In genomic region chr3:170476291-170476690, GRCh38 we compare ENCODE assay signal across 21 cellular contexts. TPM values are rescaled to one million over a fixed set of nuclear protein-coding genes. Genes with fewer than 3 reads are reported as not detected.
DNase-seq lines count a peak whose midpoint lies in the region; ATAC-seq, FAIRE-seq and TF ChIP-seq lines count a peak whose summit lies in the region.
"Had no signal": no experiment of that assay in that cellular context is flagged by ENCODE, and none has a peak within 500 bp of the region (broad histone marks: within the 10 kb centered on the region; RNA-seq: fewer than 3 reads in every experiment).

No MANE protein-coding gene starts in this region.

- TF ChIP-seq RAD21 in H1 (IDR thresholded peaks at IDR 0.05 in 1 of 2, conservative IDR thresholded peaks at IDR 0.05 in 1 of 2; ENCODE audit: low read depth in 2 of 2, low read length in 2 of 2) = peak in 1 of 2 experiments; percentile 8; a peak in 1 of 4 replicates

- no peak overlapping the region for H3K9ac ChIP-seq in H1 (replicated peaks in 1 of 4; ENCODE audit: extremely low read depth in 1 of 4, low read depth in 3 of 4, low read length in 3 of 4)
- H3K9ac ChIP-seq: GM23248 had no signal

- no peak overlapping the region for H3K56ac ChIP-seq in H1 (replicated peaks; ENCODE audit: insufficient read length, low read depth, low read length)

- no peak overlapping the region for H4K8ac ChIP-seq in H1 (ENCODE audit: extremely low read depth, insufficient read depth, low read length)

- TF ChIP-seq POLR2A in H1 (IDR thresholded peaks at IDR 0.05; ENCODE audit: control extremely low read depth in 1 of 2, low read depth in 2 of 2, low read length in 2 of 2) = no peak
- TF ChIP-seq POLR2A in lower leg skin (IDR thresholded peaks at IDR 0.05) = no peak

- H3K23ac ChIP-seq in H1 (ENCODE audit: insufficient read length) = no peak overlapping the region

- POLR2A ChIA-PET in H1 (lab: Charles Lee; ENCODE audit: partially characterized antibody) = no interaction called here

- no peaks in the 10 kb centered on the region for H3K79me1 ChIP-seq in H1 (ENCODE audit: low read depth, low read length)

- H4K20me1 ChIP-seq in H1 (replicated peaks in 1 of 2; ENCODE audit: control insufficient read depth in 1 of 2, insufficient read depth in 2 of 2, low read length in 2 of 2) = no peaks in the 10 kb centered on the region

- no peak for ATAC-seq in pancreas
- ATAC-seq: stimulated activated effector memory CD8-positive, alpha-beta T cell treated with anti-CD3 and anti-CD28 coated beads, Interleukin-12 subunit alpha, Interleukin-12 subunit beta, amount 100 ng/mL, for 72 hours had no signal

- no peak overlapping the region for H2BK15ac ChIP-seq in H1 (ENCODE audit: low read length)

- H3K27ac ChIP-seq in H1 (ENCODE audit: low read depth, low read length) (no peak overlapping the region), pancreas (no peak overlapping the region)
- H3K27ac ChIP-seq: ascending aorta, coronary artery, GM23248, spleen had no signal

- no peaks in the 10 kb centered on the region for H3K79me2 ChIP-seq in H1 (ENCODE audit: control insufficient read depth in 1 of 2, insufficient read depth in 2 of 2, low read length in 2 of 2)

- H3K9me3 Mint-ChIP-seq in nephron = no peaks in the 10 kb centered on the region
- H3K9me3 Mint-ChIP-seq: immature natural killer cell; nephron progenitor cell; stimulated activated effector memory CD8-positive, alpha-beta T cell treated with anti-CD3 and anti-CD28 coated beads, Interleukin-12 subunit alpha, Interleukin-12 subunit beta, amount 100 ng/mL, for 72 hours had no signal

- no peak overlapping the region for H3K14ac ChIP-seq in H1 (ENCODE audit: insufficient read length)

- H3K4ac ChIP-seq in H1 (replicated peaks; ENCODE audit: insufficient read length, low read depth, low read length) = no peak overlapping the region

- DNase-seq in ELF-1 (ENCODE audit: low read depth, low spot score) (peak; percentile 74), RPMI8226 (peak; percentile 32), H1 (ENCODE audit: low read depth in 1 of 2, low spot score in 2 of 2) (peak in 1 of 2 experiments; percentile 44), middle frontal gyrus (ENCODE audit: extremely low spot score, low spot score) (no peak), lower leg skin (ENCODE audit: low spot score in 2 of 2) (no peak), pancreas (no peak)
- no peak for DNase-seq in stimulated activated CD4-positive, alpha-beta T cell treated with anti-CD3 and anti-CD28 coated beads, Interleukin-2, amount 100 ng/mL, for 48 hours
- DNase-seq: DMS153, GM23248, immature natural killer cell, NCI-H1930, NCI-H446, nephron progenitor cell, spleen, trophoblast cell had no signal

- no peak overlapping the region for H2BK20ac ChIP-seq in H1 (ENCODE audit: low read length)

- peaks cover 5% of the 10 kb centered on the region for H3K27me3 Mint-ChIP-seq in nephron (ENCODE audit: low read depth)

- TF ChIP-seq CTCF in H1 (IDR thresholded peaks at IDR 0.05; ENCODE audit: control extremely low read depth in 1 of 3, insufficient read depth in 1 of 3, low read depth in 1 of 3, low read length in 3 of 3) (no peak), nephron (IDR thresholded peaks at IDR 0.05; ENCODE audit: unreplicated experiment in 3 of 3) (no peak), lower leg skin (IDR thresholded peaks at IDR 0.05) (no peak), pancreas (IDR thresholded peaks at IDR 0.05) (no peak)

- no peak overlapping the region for H2BK5ac ChIP-seq in H1 (ENCODE audit: low read depth, low read length)

- no peaks in the 10 kb centered on the region for H3K36me3 Mint-ChIP-seq in nephron (ENCODE audit: low read depth)
- H3K36me3 Mint-ChIP-seq: immature natural killer cell; stimulated activated effector memory CD8-positive, alpha-beta T cell treated with anti-CD3 and anti-CD28 coated beads, Interleukin-12 subunit alpha, Interleukin-12 subunit beta, amount 100 ng/mL, for 72 hours had no signal

- H4K91ac ChIP-seq in H1 (replicated peaks; ENCODE audit: insufficient read length, low read length) = no peak overlapping the region

- no peak overlapping the region for H2AFZ ChIP-seq in H1 (ENCODE audit: low read length)
- H2AFZ ChIP-seq: GM23248 had no signal

- H2AK5ac ChIP-seq in H1 (ENCODE audit: low read depth, low read length) = no peak overlapping the region

- CTCF ChIA-PET in H1 (lab: Charles Lee; ENCODE audit: partially characterized antibody) = interaction anchor here (0.9 to 2.2 kb wide), 6 partner anchors 10 to 59 kb away, joined by 3 to 5 read pairs (median 4); no protein-coding TSS in a partner anchor

- H3K4me2 ChIP-seq in H1 (ENCODE audit: insufficient read depth in 1 of 2, low read depth in 2 of 2, low read length in 2 of 2) = no peak overlapping the region

- intact Hi-C loops in lower leg skin (cut with DNase I; ENCODE audit: low total_unique reads) = no loop called here
- intact Hi-C loops in pancreas (cut with DNase I) = no loop called here

- no peaks in the 10 kb centered on the region for H3K9me3 ChIP-seq in H1 (ENCODE audit: insufficient read depth in 2 of 2, low read depth in 1 of 2, low read length in 1 of 2)
- no peaks in the 10 kb centered on the region for H3K9me3 ChIP-seq in pancreas
- H3K9me3 ChIP-seq: ascending aorta, spleen had no signal

- H3K27me3 ChIP-seq in H1 (replicated peaks in 1 of 4; ENCODE audit: control insufficient read depth in 3 of 4, extremely low read depth in 1 of 4, insufficient read depth in 3 of 4, low read length in 3 of 4) = no peaks in the 10 kb centered on the region
- H3K27me3 ChIP-seq in pancreas = peaks cover 0 to 3% (median 0%) of the 10 kb centered on the region in 4 donors
- H3K27me3 ChIP-seq: ascending aorta had no signal

- no peaks in the 10 kb centered on the region for H3K23me2 ChIP-seq in H1 (ENCODE audit: low read depth, low read length)

- 64% methylated on average over 6 of the region's 6 CpGs; no CpG with 5 or more reads in 1 of the 2 experiments for WGBS in H1 (ENCODE audit: extremely low coverage in 1 of 2, insufficient coverage in 1 of 2, insufficient read length in 1 of 2, insufficient replicate concordance in 2 of 2, low coverage in 1 of 2, low lambda C conversion rate in 2 of 2, missing lambda C conversion rate in 1 of 2), 2 experiments
- 72 to 73% methylated on average over 6 of the region's 6 CpGs for WGBS in lower leg skin, 2 donors
- WGBS in pancreas, 2 donors = 37 to 40% methylated on average over 6 of the region's 6 CpGs

- no peak overlapping the region for H3K4me3 Mint-ChIP-seq in nephron
- H3K4me3 Mint-ChIP-seq: immature natural killer cell; nephron progenitor cell; stimulated activated effector memory CD8-positive, alpha-beta T cell treated with anti-CD3 and anti-CD28 coated beads, Interleukin-12 subunit alpha, Interleukin-12 subunit beta, amount 100 ng/mL, for 72 hours had no signal

- no peak overlapping the region for H4K5ac ChIP-seq in H1 (ENCODE audit: insufficient read length, low read depth, low read length)

- no peak overlapping the region for H2BK12ac ChIP-seq in H1 (ENCODE audit: low read depth, low read length)

- no peak overlapping the region for H3K4me3 ChIP-seq in H1 (ENCODE audit: extremely low read depth in 1 of 4, insufficient read depth in 2 of 4, low read depth in 3 of 4, low read length in 4 of 4)
- H3K4me3 ChIP-seq in lower leg skin (ENCODE audit: low read depth, poor library complexity, severe bottlenecking) = no peak overlapping the region
- H3K4me3 ChIP-seq in pancreas = no peak overlapping the region
- H3K4me3 ChIP-seq: ascending aorta, coronary artery, GM23248, lung, spleen had no signal

- H3K27ac Mint-ChIP-seq in nephron = peak overlapping the region; percentile 85 to 90 (median 89)
- H3K27ac Mint-ChIP-seq: immature natural killer cell; nephron progenitor cell; stimulated activated effector memory CD8-positive, alpha-beta T cell treated with anti-CD3 and anti-CD28 coated beads, Interleukin-12 subunit alpha, Interleukin-12 subunit beta, amount 100 ng/mL, for 72 hours had no signal

- FAIRE-seq in H1 (lab: Jason Lieb, UNC) = no peak
- no peak for FAIRE-seq in pancreas (lab: Jason Lieb, UNC)

- H3K4me1 ChIP-seq in H1 (replicated peaks in 1 of 4; ENCODE audit: control insufficient read depth in 3 of 4, insufficient read depth in 4 of 4, low read length in 3 of 4) (peaks cover 0 to 3% (median 0%) of the 10 kb centered on the region in 4 experiments; a peak in 1 of 7 replicates), pancreas (no peaks in the 10 kb centered on the region)
- H3K4me1 ChIP-seq: ascending aorta, spleen had no signal

- no peak for TF ChIP-seq EP300 in H1 (IDR thresholded peaks at IDR 0.05; ENCODE audit: borderline replicate concordance in 1 of 2, low read depth in 2 of 2, low read length in 2 of 2)

- peaks cover 42% of the 10 kb centered on the region for H3K4me1 Mint-ChIP-seq in nephron
- H3K4me1 Mint-ChIP-seq: immature natural killer cell; stimulated activated effector memory CD8-positive, alpha-beta T cell treated with anti-CD3 and anti-CD28 coated beads, Interleukin-12 subunit alpha, Interleukin-12 subunit beta, amount 100 ng/mL, for 72 hours had no signal

- H3K18ac ChIP-seq in H1 (ENCODE audit: extremely low read depth, low read length) = no peak overlapping the region

- no peak overlapping the region for H2BK120ac ChIP-seq in H1 (replicated peaks; ENCODE audit: low read depth, low read length)

- no peaks in the 10 kb centered on the region for H3K36me3 ChIP-seq in H1 (ENCODE audit: control insufficient read depth in 2 of 4, insufficient read depth in 4 of 4, low read length in 3 of 4)
- no peaks in the 10 kb centered on the region for H3K36me3 ChIP-seq in pancreas
- H3K36me3 ChIP-seq: ascending aorta, spleen had no signal

TF ChIP-seq in H1, 55 proteins besides CTCF, POLR2A, EP300 and RAD21:
- no peak for TF ChIP-seq CREB1 (IDR thresholded peaks at IDR 0.05)
- TF ChIP-seq JUN (IDR thresholded peaks at IDR 0.05; ENCODE audit: low read depth, low read length) = no peak
- no peak for TF ChIP-seq SIX5 (IDR thresholded peaks at IDR 0.05; ENCODE audit: low read depth, low read length)
- TF ChIP-seq TEAD4 (IDR thresholded peaks at IDR 0.05; ENCODE audit: low read depth, low read length) = 0 out of 2 replicates have a peak, but pooled peaks have one; percentile 5
- no peak for TF ChIP-seq EZH2 (IDR thresholded peaks at IDR 0.05; ENCODE audit: low read depth, low read length, severe bottlenecking)
- TF ChIP-seq BCL11A (IDR thresholded peaks at IDR 0.05; ENCODE audit: low read depth in 2 of 2, low read length in 2 of 2) = no peak

RNA-seq across cellular contexts. Expression of gene CLDN11, which starts 57.6 kb away (rescaled TPM):
- total RNA-seq in H1 (2021; fragmentation: NEBNext Ultra II Directional; extraction: Animal tissue kit (Norgen Biotek cat#: 25700)) = 10.5 and 12.5 TPM in 2 replicates
- polyA plus RNA-seq in H1 (2011; rRNA removed) (4.8 and 8.1 TPM in 2 replicates), pancreas (under 1 TPM; 0.61 to 0.87 TPM)
- 5.9 TPM for polyA plus RNA-seq in H1 (2011; cell fraction: cytosol; rRNA removed)
- polyA plus RNA-seq in H1 (2011; cell fraction: nucleus; rRNA removed) = 4.8 TPM
- 3.9 to 4.6 TPM (median 4.3 TPM) in 4 replicates for polyA plus RNA-seq in H1 (2012, experiment 1 of 2)
- polyA plus RNA-seq in H1 (2012, experiment 2 of 2) = 4.2 TPM
- polyA plus RNA-seq in H1 (2013, experiment 1 of 2) = 7.2 TPM
- 8.0 TPM for polyA plus RNA-seq in H1 (2013, experiment 2 of 2)
- 6.2 and 6.8 TPM in 2 replicates for polyA minus RNA-seq in H1 (2011; rRNA and poly(A)+ RNA removed)
- 9.5 TPM for polyA minus RNA-seq in H1 (2011; cell fraction: cytosol; rRNA and poly(A)+ RNA removed)
- polyA minus RNA-seq in H1 (2011; cell fraction: nucleus; rRNA and poly(A)+ RNA removed) = 4.2 TPM
- total RNA-seq in lower leg skin (1 to 10 TPM; 1.5 to 4.0 (median 3.1) TPM), pancreas (1 to 10 TPM in 3 of 6 donors, under 1 TPM in 3; 0.38 to 2.3 (median 1.3) TPM)
- total RNA-seq: MCF 10A had no signal
- polyA plus RNA-seq: immature natural killer cell had no signal

Comparison
In these comparisons a context has a peak if more than half of its experiments do, and no peak if none do; other contexts are left out.
1. DNase-seq: peak in ELF-1 (single experiment) and RPMI8226 (single experiment); none in middle frontal gyrus (single experiment), lower leg skin (0 of 2), pancreas (0 of 6) and stimulated activated CD4-positive, alpha-beta T cell treated with anti-CD3 and anti-CD28 coated beads, Interleukin-2, amount 100 ng/mL, for 48 hours (0 of 2).